ENCODE assay signal across 9 cellular contexts in the genomic region with DNA sequence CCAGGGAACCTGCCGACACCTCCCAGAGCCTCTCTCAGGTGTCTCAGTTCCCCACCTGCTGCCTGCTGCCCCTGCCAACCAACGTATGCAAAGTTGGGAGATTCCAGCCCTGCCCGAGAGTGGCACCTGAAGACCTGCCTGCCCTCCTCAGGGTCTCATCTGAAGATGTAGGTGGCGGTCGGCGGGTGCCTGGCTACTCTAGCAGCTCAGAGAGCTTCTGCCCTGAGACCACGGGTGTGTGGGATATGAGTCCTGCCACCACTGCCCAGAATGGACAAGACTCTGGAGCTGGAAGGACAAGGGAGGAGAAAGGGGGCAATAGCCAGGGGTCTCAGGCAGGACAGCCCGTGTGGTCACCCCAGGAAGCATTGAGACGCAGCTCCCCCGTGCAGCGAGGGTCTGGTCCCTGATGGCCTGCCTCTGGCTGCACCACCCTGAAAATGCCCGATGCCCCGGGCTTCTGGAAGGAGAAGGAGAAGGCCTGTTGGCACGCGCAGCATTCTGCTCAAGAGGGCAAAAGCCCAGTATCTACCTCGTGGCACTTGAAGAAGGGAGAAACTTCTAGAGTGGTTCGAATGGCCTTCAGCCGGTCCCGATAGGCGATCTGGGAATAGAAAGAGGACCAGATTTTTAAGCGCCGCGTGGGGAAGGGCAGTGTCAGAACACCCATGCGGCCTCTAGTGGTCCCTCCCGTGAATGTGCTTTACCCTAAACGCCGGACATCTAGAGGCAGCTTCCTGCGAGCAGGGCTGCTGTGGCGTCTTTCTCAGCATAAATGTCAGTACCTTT.
DNase-seq lines count a peak whose midpoint lies in the region; ATAC-seq and TF ChIP-seq lines count a peak whose summit lies in the region.
"Had no signal": no experiment of that assay in that cellular context is flagged by ENCODE, and none has a peak within 500 bp of the region (broad histone marks: within the 10 kb centered on the region; RNA-seq: fewer than 3 reads in every experiment).

No MANE protein-coding gene starts in this region.

- no peak for TF ChIP-seq POLR2A in esophagus muscularis mucosa (IDR thresholded peaks at IDR 0.05; ENCODE audit: low read depth)

- no peak for ATAC-seq in HG02973 (IDR thresholded peaks at IDR 0.05; ENCODE audit: unreplicated experiment)
- no peak for ATAC-seq in activated T-helper 17 cell treated with anti-CD3 and anti-CD28 coated beads, Interleukin-2, amount 50 U/mL, for 72 hours (replicated peaks)
- no peak for ATAC-seq in effector memory CD8-positive, alpha-beta T cell (replicated peaks)

- TF ChIP-seq CTCF in BE2C (IDR thresholded peaks at IDR 0.05; ENCODE audit: low read depth, low read length) (peak; percentile 70), esophagus muscularis mucosa (IDR thresholded peaks at IDR 0.05) (peak; percentile 48 to 73 (median 58)), nephron (IDR thresholded peaks at IDR 0.05; ENCODE audit: unreplicated experiment in 3 of 3) (peak; percentile 40 to 52 (median 42))

- H3K36me3 Mint-ChIP-seq in nephron (ENCODE audit: low read depth): peaks cover 4% of the 10 kb centered on the region
- peaks cover 92% of the 10 kb centered on the region for H3K36me3 Mint-ChIP-seq in activated T-helper 17 cell treated with anti-CD3 and anti-CD28 coated beads, Interleukin-2, amount 50 U/mL, for 72 hours (ENCODE audit: low read depth)
- H3K36me3 Mint-ChIP-seq in effector memory CD8-positive, alpha-beta T cell (ENCODE audit: insufficient read depth): peaks cover 61% of the 10 kb centered on the region

- H3K9me3 Mint-ChIP-seq in nephron: no peaks in the 10 kb centered on the region
- no peaks in the 10 kb centered on the region for H3K9me3 Mint-ChIP-seq in activated T-helper 17 cell treated with anti-CD3 and anti-CD28 coated beads, Interleukin-2, amount 50 U/mL, for 72 hours
- no peaks in the 10 kb centered on the region for H3K9me3 Mint-ChIP-seq in effector memory CD8-positive, alpha-beta T cell
- H3K9me3 Mint-ChIP-seq: activated naive CD8-positive, alpha-beta T cell treated with anti-CD3 and anti-CD28 coated beads, Interleukin-2, amount 10 ng/mL, durations not matched to agents 7 days and 5 days had no signal

- H3K27ac ChIP-seq in esophagus muscularis mucosa (replicated peaks in 1 of 4): peak overlapping the region in 1 of 4 donors; percentile 87

- peaks cover 6% of the 10 kb centered on the region; the same call in 1 of the 2 replicates for H3K4me1 ChIP-seq in BE2C
- H3K4me1 ChIP-seq in esophagus muscularis mucosa: peaks cover 42 to 99% (median 93%) of the 10 kb centered on the region in 4 donors

- intact Hi-C loops in esophagus muscularis mucosa (cut with DNase I): no loop called here

- H3K4me3 Mint-ChIP-seq in nephron: no peak overlapping the region
- no peak overlapping the region for H3K4me3 Mint-ChIP-seq in activated T-helper 17 cell treated with anti-CD3 and anti-CD28 coated beads, Interleukin-2, amount 50 U/mL, for 72 hours
- no peak overlapping the region for H3K4me3 Mint-ChIP-seq in effector memory CD8-positive, alpha-beta T cell
- H3K4me3 Mint-ChIP-seq: activated naive CD8-positive, alpha-beta T cell treated with anti-CD3 and anti-CD28 coated beads, Interleukin-2, amount 10 ng/mL, durations not matched to agents 7 days and 5 days had no signal

- H3K4me3 ChIP-seq in BE2C (ENCODE audit: low read depth, low read length) (no peak overlapping the region), esophagus muscularis mucosa (no peak overlapping the region)

- no peaks in the 10 kb centered on the region for H3K27me3 ChIP-seq in BE2C
- H3K27me3 ChIP-seq in esophagus muscularis mucosa: no peaks in the 10 kb centered on the region

- H3K4me1 Mint-ChIP-seq in nephron: peaks cover 42% of the 10 kb centered on the region
- H3K4me1 Mint-ChIP-seq in activated T-helper 17 cell treated with anti-CD3 and anti-CD28 coated beads, Interleukin-2, amount 50 U/mL, for 72 hours: peaks cover 18% of the 10 kb centered on the region
- peaks cover 16 to 23% of the 10 kb centered on the region in 2 donors for H3K4me1 Mint-ChIP-seq in effector memory CD8-positive, alpha-beta T cell (ENCODE audit: low read depth in 2 of 2)

- no peak for TF ChIP-seq EP300 in esophagus muscularis mucosa (IDR thresholded peaks at IDR 0.05)

- H3K27me3 Mint-ChIP-seq in nephron (ENCODE audit: low read depth): peaks cover 3% of the 10 kb centered on the region
- no peaks in the 10 kb centered on the region for H3K27me3 Mint-ChIP-seq in activated T-helper 17 cell treated with anti-CD3 and anti-CD28 coated beads, Interleukin-2, amount 50 U/mL, for 72 hours
- H3K27me3 Mint-ChIP-seq in effector memory CD8-positive, alpha-beta T cell: no peaks in the 10 kb centered on the region
- H3K27me3 Mint-ChIP-seq: activated naive CD8-positive, alpha-beta T cell treated with anti-CD3 and anti-CD28 coated beads, Interleukin-2, amount 10 ng/mL, durations not matched to agents 7 days and 5 days had no signal

- H3K36me3 ChIP-seq in BE2C (no peaks in the 10 kb centered on the region), esophagus muscularis mucosa (peaks cover 16 to 87% (median 77%) of the 10 kb centered on the region in 4 donors)

- 63% methylated on average over 21 of the region's 29 CpGs for WGBS in esophagus muscularis mucosa

- no peaks in the 10 kb centered on the region; the same call in 1 of the 2 replicates for H3K9me3 ChIP-seq in BE2C
- no peaks in the 10 kb centered on the region for H3K9me3 ChIP-seq in esophagus muscularis mucosa

- peak; percentile 53 for DNase-seq in BE2C
- peak; percentile 18 for DNase-seq in NCI-H2227 treated with DMSO at 0.1 percent for 48 hours (lab: John Stamatoyannopoulos, UW)
- DNase-seq in esophagus muscularis mucosa (ENCODE audit: extremely low spot score): no peak
- DNase-seq in RKO (ENCODE audit: low spot score): no peak
- no peak for DNase-seq in effector memory CD8-positive, alpha-beta T cell

- no peak overlapping the region for H3K27ac Mint-ChIP-seq in nephron
- H3K27ac Mint-ChIP-seq in activated T-helper 17 cell treated with anti-CD3 and anti-CD28 coated beads, Interleukin-2, amount 50 U/mL, for 72 hours: no peak overlapping the region
- no peak overlapping the region for H3K27ac Mint-ChIP-seq in effector memory CD8-positive, alpha-beta T cell

Comparison
In these comparisons a context has a peak if more than half of its experiments do, and no peak if none do; other contexts are left out.
1. DNase-seq: peak in BE2C (single experiment) and NCI-H2227 treated with DMSO at 0.1 percent for 48 hours (single experiment); none in esophagus muscularis mucosa (single experiment), RKO (single experiment) and effector memory CD8-positive, alpha-beta T cell (0 of 3).
2. Peak in every context shown above with its lines, with median percentiles within 50 percentile points of each other: CTCF ChIP-seq.